In the genomic region with DNA sequence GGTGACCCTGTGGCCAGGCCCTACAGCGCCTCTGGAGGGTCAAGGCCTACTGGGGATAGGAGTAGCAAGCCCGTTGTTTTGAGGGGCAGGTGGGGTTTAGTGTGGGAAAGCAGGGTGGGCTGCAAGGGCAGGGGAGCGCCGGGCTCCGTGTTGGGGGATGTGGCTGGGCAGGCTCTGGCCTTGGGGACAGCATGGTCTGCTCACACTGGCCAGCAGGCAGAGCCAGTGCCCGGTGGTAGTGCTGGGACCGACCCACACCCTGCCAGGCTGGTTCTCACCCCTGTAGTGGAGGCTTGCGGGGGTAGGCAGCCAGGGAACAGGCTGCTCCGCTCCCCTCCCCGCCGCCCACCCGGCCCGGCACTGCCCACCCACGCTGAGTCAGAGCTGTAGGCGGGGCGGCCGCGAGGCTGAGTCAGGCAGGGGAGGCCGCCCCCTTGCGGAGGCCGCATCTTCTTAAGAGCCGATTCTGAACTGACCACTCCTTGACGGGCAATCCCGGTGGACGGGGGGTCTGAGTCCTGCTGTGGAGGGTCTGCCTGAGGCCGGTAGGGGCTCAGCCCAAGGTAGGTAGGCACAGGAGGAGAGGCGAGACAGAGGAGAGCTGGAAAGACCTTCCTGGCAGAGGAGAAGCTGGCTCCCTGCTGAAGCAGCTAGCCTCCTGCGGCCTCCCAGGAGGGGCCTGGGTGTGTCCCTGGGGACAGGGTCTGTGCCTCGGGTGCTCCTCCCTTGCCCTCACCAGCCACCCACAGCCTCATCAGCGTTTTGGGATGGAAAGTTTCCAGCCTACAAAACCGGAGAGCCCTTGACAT, we compare ENCODE assay signal across 8 cellular contexts.
DNase-seq lines count a peak whose midpoint lies in the region; ATAC-seq and TF ChIP-seq lines count a peak whose summit lies in the region.

No MANE protein-coding gene starts in this region.

- TF ChIP-seq CTCF in AG04449 (IDR thresholded peaks at IDR 0.05; ENCODE audit: insufficient read depth, low read length, missing control alignments) (peak; percentile 88), lower lobe of right lung (IDR thresholded peaks at IDR 0.05) (peak; percentile 63)

- peak overlapping the region; percentile 52 for H3K4me3 ChIP-seq in AG04449 (ENCODE audit: low read depth, low read length)
- peak overlapping the region; percentile 30 for H3K4me3 ChIP-seq in lower lobe of right lung

- CTCF ChIA-PET in AG04449 (lab: Yijun Ruan, JAX) = interaction anchor here (0.8 to 7.8 kb wide), 34 partner anchors 9 to 686 kb away, joined by 3 to 178 read pairs (median 8); a partner anchor contains a TSS

- no peak for DNase-seq in AG04449 (ENCODE audit: low read depth, low spot score)
- DNase-seq in HuH-7.5 (ENCODE audit: low spot score) = peak; percentile 84
- DNase-seq in activated CD4-positive, alpha-beta T cell treated with anti-CD3 and anti-CD28 coated beads, Interleukin-2, amount 50 U/mL, for 4 hours = peak; percentile 69 to 74
- peak; percentile 46 for DNase-seq in effector CD4-positive, alpha-beta T cell
- DNase-seq in lower lobe of right lung = peak; percentile 86
- DNase-seq in stimulated activated CD4-positive, alpha-beta T cell treated with anti-CD3 and anti-CD28 coated beads, TNF-alpha, amount 100 ng/mL, for 4 hours (ENCODE audit: low read depth in 3 of 3) = peak; percentile 15 to 73 (median 64)

- POLR2A ChIA-PET in AG04449 (lab: Yijun Ruan, JAX) = interaction anchor here (0.6 to 1.0 kb wide), 2 partner anchors 10 to 62 kb away, joined by 5 read pairs; a partner anchor contains a TSS

- H3K9me3 ChIP-seq in lower lobe of right lung = no peaks in the 10 kb centered on the region

- intact Hi-C loops in lower lobe of right lung (cut with DNase I) = no loop called here

- peak overlapping the region; percentile 65 for H3K27ac ChIP-seq in lower lobe of right lung

- no peaks in the 10 kb centered on the region for H3K27me3 ChIP-seq in lower lobe of right lung (ENCODE audit: low read depth)

- ATAC-seq in lower lobe of right lung (peak; percentile 66 to 69), HG02840 (IDR thresholded peaks at IDR 0.05; ENCODE audit: low FRiP score, unreplicated experiment) (no peak), HG02588 (IDR thresholded peaks at IDR 0.05; ENCODE audit: unreplicated experiment) (no peak)

- H3K4me1 ChIP-seq in lower lobe of right lung = peaks cover 42% of the 10 kb centered on the region

- H3K36me3 ChIP-seq in lower lobe of right lung = peaks cover 36% of the 10 kb centered on the region

Comparison
In these comparisons a context has a peak if more than half of its experiments do, and no peak if none do; other contexts are left out.
1. ATAC-seq: peak in lower lobe of right lung (2 of 2); none in HG02840 (single experiment) and HG02588 (single experiment).